ENCODE assay signal across 9 cellular contexts in genomic region chr10:53624722-53625121, GRCh38.
"Had no signal": no experiment of that assay in that cellular context is flagged by ENCODE, and none has a peak within 500 bp of the region (broad histone marks: within the 10 kb centered on the region; RNA-seq: fewer than 3 reads in every experiment).

No MANE protein-coding gene starts in this region.

- H3K4me3 Mint-ChIP-seq: H9, IgD-negative memory B cell had no signal

- H3K27ac Mint-ChIP-seq: H9, IgD-negative memory B cell had no signal

- H3K36me3 Mint-ChIP-seq: IgD-negative memory B cell had no signal

- FAIRE-seq: H54, HepG2 had no signal

- H3K27me3 Mint-ChIP-seq: IgD-negative memory B cell had no signal

- H3K4me3 ChIP-seq: GM23248 had no signal

- H3K9ac ChIP-seq: GM23248 had no signal

- DNase-seq: GM23248, GOT3, H9, HCEC 1CT, KBM-7 had no signal

- H2AFZ ChIP-seq: GM23248 had no signal

- H3K4me1 Mint-ChIP-seq: H9, IgD-negative memory B cell had no signal

- H3K27ac ChIP-seq: GM23248, HL-60 had no signal

- ATAC-seq: HepG2 had no signal
